In genomic region chr3:123767020-123767394, GRCh38 we compare ENCODE assay signal across 21 cellular contexts.
DNase-seq lines count a peak whose midpoint lies in the region; ATAC-seq and TF ChIP-seq lines count a peak whose summit lies in the region.
"Had no signal": no experiment of that assay in that cellular context is flagged by ENCODE, and none has a peak within 500 bp of the region (broad histone marks: within the 10 kb centered on the region; RNA-seq: fewer than 3 reads in every experiment).

No MANE protein-coding gene starts in this region.

- no peaks in the 10 kb centered on the region for H3K36me3 ChIP-seq in GM23338 (ENCODE audit: insufficient read depth)
- H3K36me3 ChIP-seq in thoracic aorta, result no peaks in the 10 kb centered on the region
- H3K36me3 ChIP-seq: SJCRH30 had no signal

- H2AFZ ChIP-seq in GM23338, result peak overlapping the region; percentile 39
- H2AFZ ChIP-seq: PC-9 had no signal

- H3K27ac ChIP-seq in GM23338 (ENCODE audit: low read depth), result peak overlapping the region; percentile 75; the same call in 1 of the 2 replicates
- H3K27ac ChIP-seq in thoracic aorta, result peak overlapping the region; percentile 88 to 96
- H3K27ac ChIP-seq: HL-60, PC-9, SJCRH30 had no signal

- TF ChIP-seq CTCF in GM23338 (conservative IDR thresholded peaks at IDR 0.05; ENCODE audit: low read depth in 2 of 2) (no peak), thoracic aorta (IDR thresholded peaks at IDR 0.05) (no peak)

- no peak overlapping the region for H3K4me3 ChIP-seq in GM23338
- peak overlapping the region; percentile 11 for H3K4me3 ChIP-seq in thoracic aorta
- H3K4me3 ChIP-seq: A549, K562, PC-9, SJCRH30 had no signal

- no peaks in the 10 kb centered on the region for H3K4me1 ChIP-seq in GM23338 (ENCODE audit: insufficient read depth)
- peaks cover 26 to 63% of the 10 kb centered on the region in 2 donors for H3K4me1 ChIP-seq in thoracic aorta (ENCODE audit: control insufficient read depth in 1 of 2, low read depth in 2 of 2)
- H3K4me1 ChIP-seq: SJCRH30 had no signal

- DNase-seq in GM23338 (ENCODE audit: low spot score), result peak; percentile 45
- peak; percentile 16 for DNase-seq in astrocyte of the hippocampus (ENCODE audit: low read depth, low spot score)
- no peak for DNase-seq in left lobe of liver (ENCODE audit: low spot score)
- DNase-seq in thoracic aorta (ENCODE audit: low spot score), result no peak
- no peak for DNase-seq in OCI-M1 (lab: John Stamatoyannopoulos, UW)
- DNase-seq in NCI-H1105 (lab: John Stamatoyannopoulos, UW), result no peak
- no peak for DNase-seq in HT-29 (ENCODE audit: low spot score)
- DNase-seq: COR-L47, DMS153, MV-4-11, NCI-H1436, NCI-H2029, NCI-H2171, NCI-H748 treated with DMSO at 0.1 percent for 48 hours, PC-9, SJCRH30 had no signal

- ATAC-seq in GM23338 (peak; percentile 89), left lobe of liver (peak; percentile 12), thoracic aorta (ENCODE audit: insufficient number of reproducible peaks, low FRiP score, low read depth) (no peak)
- ATAC-seq: A549, HCT116, K562 had no signal

- H3K27me3 ChIP-seq in GM23338 (ENCODE audit: insufficient read depth) (no peaks in the 10 kb centered on the region), thoracic aorta (replicated peaks; ENCODE audit: insufficient read depth) (no peaks in the 10 kb centered on the region)
- H3K27me3 ChIP-seq: SJCRH30 had no signal

- peaks cover 11% of the 10 kb centered on the region for H3K4me1 Mint-ChIP-seq in GM23338

- no peaks in the 10 kb centered on the region for H3K9me3 Mint-ChIP-seq in GM23338

- no peaks in the 10 kb centered on the region for H3K79me2 ChIP-seq in GM23338 (replicated peaks; ENCODE audit: insufficient read depth)

- H3K27me3 Mint-ChIP-seq in GM23338 (ENCODE audit: insufficient read depth, low read depth, poor library complexity), result no peaks in the 10 kb centered on the region

- H3K9me3 ChIP-seq in thoracic aorta, result no peaks in the 10 kb centered on the region
- H3K9me3 ChIP-seq: A549, SJCRH30 had no signal

- H3K27ac Mint-ChIP-seq in GM23338, result no peak overlapping the region; the same call in 1 of the 2 replicates
- H3K27ac Mint-ChIP-seq: CD14-positive monocyte had no signal

- no peak overlapping the region for H3K4me2 ChIP-seq in GM23338
- H3K4me2 ChIP-seq: A549, PC-9 had no signal

- H3K9me2 ChIP-seq in GM23338 (ENCODE audit: insufficient read depth), result no peaks in the 10 kb centered on the region

- H4K20me1 ChIP-seq in GM23338 (replicated peaks; ENCODE audit: insufficient read depth), result no peaks in the 10 kb centered on the region

- H3K36me3 Mint-ChIP-seq in GM23338 (ENCODE audit: low read depth), result no peaks in the 10 kb centered on the region
- H3K36me3 Mint-ChIP-seq: CD14-positive monocyte had no signal

- H3K4me3 Mint-ChIP-seq in GM23338, result no peak overlapping the region
- H3K4me3 Mint-ChIP-seq: CD14-positive monocyte had no signal

- no peaks in the 10 kb centered on the region for H3F3A ChIP-seq in GM23338 (replicated peaks; ENCODE audit: low read depth)

TF ChIP-seq in GM23338, 12 proteins besides CTCF, POLR2A, EP300 and RAD21 (continues in another document):
- TF ChIP-seq JUNB (IDR thresholded peaks at IDR 0.05; ENCODE audit: unreplicated experiment) (no peak), CREB1 (CRISPR knock-in tag; IDR thresholded peaks at IDR 0.05; ENCODE audit: low read depth) (no peak), ZNF114 (CRISPR knock-in tag; IDR thresholded peaks at IDR 0.05) (no peak), EZH2 (IDR thresholded peaks at IDR 0.05; ENCODE audit: low read depth, unreplicated experiment) (no peak), ETS1 (IDR thresholded peaks at IDR 0.05) (no peak), NANOG (IDR thresholded peaks at IDR 0.05; ENCODE audit: borderline replicate concordance) (no peak), ZNF331 (CRISPR knock-in tag; IDR thresholded peaks at IDR 0.05; ENCODE audit: low read depth) (no peak), EZH2phosphoT487 (IDR thresholded peaks at IDR 0.05; ENCODE audit: unreplicated experiment) (no peak), STAT1 (IDR thresholded peaks at IDR 0.05; ENCODE audit: unreplicated experiment) (no peak), POLR2AphosphoS5 (IDR thresholded peaks at IDR 0.05; ENCODE audit: low read depth) (no peak), ZNF462 (CRISPR knock-in tag; IDR thresholded peaks at IDR 0.05) (no peak)

Comparison
In these comparisons a context has a peak if more than half of its experiments do, and no peak if none do; other contexts are left out.
1. DNase-seq: peak in GM23338 (single experiment) and astrocyte of the hippocampus (single experiment); none in left lobe of liver (single experiment), thoracic aorta (single experiment), OCI-M1 (single experiment), NCI-H1105 (single experiment) and HT-29 (single experiment).